In genomic region chr12:91381309-91381804, GRCh38 we compare ENCODE assay signal across 8 cellular contexts.
A peak's percentile ranks its signal among the peaks of the same experiment; 100 is the strongest.
DNase-seq lines count a peak whose midpoint lies in the region; ATAC-seq, FAIRE-seq and TF ChIP-seq lines count a peak whose summit lies in the region.

No MANE protein-coding gene starts in this region.

- intact Hi-C loops in HepG2 (cut with micrococcal nuclease; ENCODE audit: unreplicated experiment) = loop anchor here (10.0 kb wide), 1 partner anchor 313 kb away; no protein-coding TSS in a partner anchor

- H4K20me1 ChIP-seq in HepG2 (ENCODE audit: insufficient read depth, low read length) = no peaks in the 10 kb centered on the region

- H3K4me1 ChIP-seq in duodenal mucosa (ENCODE audit: control insufficient read depth in 1 of 2, insufficient read depth in 2 of 2, low read length in 2 of 2) (peaks cover 0 to 5% of the 10 kb centered on the region in 2 donors), HepG2 (ENCODE audit: insufficient read depth, low read length) (no peaks in the 10 kb centered on the region), stomach smooth muscle (ENCODE audit: control insufficient read depth, insufficient read depth, low read length) (no peaks in the 10 kb centered on the region)

- no peak for TF ChIP-seq CTCF in HepG2 (CRISPR knock-in tag; IDR thresholded peaks at IDR 0.05)

- ATAC-seq in GM18868 (IDR thresholded peaks at IDR 0.05; ENCODE audit: unreplicated experiment) = peak; percentile 92
- peak; percentile 78 for ATAC-seq in HG03139 (IDR thresholded peaks at IDR 0.05; ENCODE audit: unreplicated experiment)
- ATAC-seq in HepG2 = no peak

- H3K27me3 ChIP-seq in duodenal mucosa (ENCODE audit: control insufficient read depth in 1 of 2, insufficient read depth in 2 of 2, low read length in 2 of 2) (no peaks in the 10 kb centered on the region), HepG2 (ENCODE audit: control insufficient read depth in 1 of 2, insufficient read depth in 2 of 2, low read length in 2 of 2) (no peaks in the 10 kb centered on the region), stomach smooth muscle (ENCODE audit: control insufficient read depth in 1 of 2, insufficient read depth in 2 of 2, low read length in 2 of 2) (no peaks in the 10 kb centered on the region)

- H3K27ac ChIP-seq in duodenal mucosa (ENCODE audit: low read depth, low read length) = peak overlapping the region; percentile 37
- H3K27ac ChIP-seq in HepG2 (ENCODE audit: extremely low read length, insufficient read depth, low read length) = no peak overlapping the region
- peak overlapping the region; percentile 63 for H3K27ac ChIP-seq in stomach smooth muscle (ENCODE audit: low read length)

- no peaks in the 10 kb centered on the region for H3K9me3 ChIP-seq in duodenal mucosa (ENCODE audit: control insufficient read depth in 1 of 2, low read length in 2 of 2)
- H3K9me3 ChIP-seq in HepG2 (ENCODE audit: low read length) = no peaks in the 10 kb centered on the region
- no peaks in the 10 kb centered on the region for H3K9me3 ChIP-seq in stomach smooth muscle (ENCODE audit: control insufficient read depth in 2 of 2, low read length in 2 of 2)

- H3K4me2 ChIP-seq in HepG2 (ENCODE audit: low read depth, low read length) = no peak overlapping the region

- peak; percentile 95 for DNase-seq in Ammon's horn (ENCODE audit: low spot score)
- DNase-seq in RPMI7951 (ENCODE audit: low read depth) = peak; percentile 80
- no peak for DNase-seq in HepG2 (ENCODE audit: low spot score)
- DNase-seq in NCI-H510A treated with DMSO at 0.1 percent for 48 hours (lab: John Stamatoyannopoulos, UW) = no peak

- H3K36me3 ChIP-seq in duodenal mucosa (ENCODE audit: control insufficient read depth in 1 of 2, insufficient read depth in 2 of 2, low read length in 2 of 2) (no peaks in the 10 kb centered on the region), HepG2 (replicated peaks in 1 of 2; ENCODE audit: control insufficient read depth in 1 of 2, insufficient read depth in 2 of 2, low read length in 2 of 2) (no peaks in the 10 kb centered on the region), stomach smooth muscle (ENCODE audit: control insufficient read depth in 2 of 2, insufficient read depth in 2 of 2, low read length in 2 of 2) (no peaks in the 10 kb centered on the region)

- in situ Hi-C loops in HepG2 (cut with HindIII; ENCODE audit: extremely low pct_ligation_motif_present, low pct_unique_long_range_greater_than_20kb) = loop anchor here (25.0 kb wide), 2 partner anchors 1031 to 1231 kb away; no protein-coding TSS in a partner anchor

- TF ChIP-seq RAD21 in HepG2 (CRISPR knock-in tag; IDR thresholded peaks at IDR 0.05) = no peak

- H2AFZ ChIP-seq in HepG2 (ENCODE audit: low read length) = no peak overlapping the region

- 30% methylated on average over 11 of the region's 11 CpGs for WGBS in HepG2 (ENCODE audit: low lambda C conversion rate)

- POLR2A ChIA-PET in HepG2 (lab: Yijun Ruan, JAX) = no interaction called here

- no peak for TF ChIP-seq POLR2A in HepG2 (IDR thresholded peaks at IDR 0.05; ENCODE audit: insufficient read depth in 1 of 2, low read depth in 2 of 2, low read length in 2 of 2)

- no peak for TF ChIP-seq EP300 in HepG2 (IDR thresholded peaks at IDR 0.05; ENCODE audit: low read depth in 2 of 2, low read length in 2 of 2)
- TF ChIP-seq EP300 in HepG2 (CRISPR knock-in tag; IDR thresholded peaks at IDR 0.05; ENCODE audit: borderline replicate concordance) = no peak

- CTCF ChIA-PET in HepG2 (lab: Yijun Ruan, JAX; ENCODE audit: low intra/inter-chr PET ratio, low total read pairs) = interaction anchor here (0.8 to 1.7 kb wide), 4 partner anchors 1027 to 1268 kb away, joined by 4 to 7 read pairs (median 6); no protein-coding TSS in a partner anchor

- H3K79me2 ChIP-seq in HepG2 (ENCODE audit: insufficient read depth, low read length) = no peaks in the 10 kb centered on the region

- no peak for FAIRE-seq in HepG2 (lab: Jason Lieb, UNC)

- BruUV-seq in HepG2 (replicated peaks; lab: Mats Ljungman, UMichigan) = no TSS peak

- H3K9ac ChIP-seq in duodenal mucosa (ENCODE audit: low read depth in 1 of 2, low read length in 2 of 2) (peak overlapping the region; percentile 15 to 53), HepG2 (ENCODE audit: insufficient read depth, low read depth, low read length) (no peak overlapping the region), stomach smooth muscle (ENCODE audit: low read length in 2 of 2) (peak overlapping the region; percentile 68 to 69)

- H3K4me3 ChIP-seq in duodenal mucosa (ENCODE audit: low read depth in 1 of 2, low read length in 2 of 2) (peak overlapping the region; percentile 48 to 70), HepG2 (replicated peaks in 1 of 3; ENCODE audit: insufficient read depth in 1 of 3, low read depth in 2 of 3, low read length in 3 of 3) (no peak overlapping the region), stomach smooth muscle (ENCODE audit: low read length in 2 of 2) (peak overlapping the region; percentile 75 to 84)

TF ChIP-seq in HepG2, 621 proteins besides CTCF, POLR2A, EP300 and RAD21:
- TF ChIP-seq RFX5 (IDR thresholded peaks at IDR 0.05; ENCODE audit: low read depth, low read length) (0 out of 2 replicates have a peak, but pooled peaks have one; percentile 26), RFXAP (CRISPR knock-in tag; IDR thresholded peaks at IDR 0.05; ENCODE audit: borderline replicate concordance) (0 out of 2 replicates have a peak, but pooled peaks have one; percentile 65), NFYC (CRISPR knock-in tag; IDR thresholded peaks at IDR 0.05) (0 out of 2 replicates have a peak, but pooled peaks have one; percentile 23), SNAPC5 (CRISPR knock-in tag; IDR thresholded peaks at IDR 0.05; ENCODE audit: borderline replicate concordance) (no peak), ARID2 (CRISPR knock-in tag; IDR thresholded peaks at IDR 0.05; ENCODE audit: borderline replicate concordance) (no peak), ADNP (CRISPR knock-in tag; IDR thresholded peaks at IDR 0.05) (no peak), TRIM24 (CRISPR knock-in tag; IDR thresholded peaks at IDR 0.05) (no peak), ZBED4 (CRISPR knock-in tag; IDR thresholded peaks at IDR 0.05; ENCODE audit: borderline replicate concordance) (no peak), NFYB (CRISPR knock-in tag; IDR thresholded peaks at IDR 0.05) (peak; percentile 49; the same call in 1 of the 2 replicates)

Comparison
In these comparisons a context has a peak if more than half of its experiments do, and no peak if none do; other contexts are left out.
1. DNase-seq: peak in Ammon's horn (single experiment) and RPMI7951 (single experiment); none in HepG2 (single experiment) and NCI-H510A treated with DMSO at 0.1 percent for 48 hours (single experiment).
2. H3K4me3 ChIP-seq: peak in duodenal mucosa (2 of 2) and stomach smooth muscle (2 of 2); none in HepG2 (0 of 3).